In genomic region chr17:13576661-13577526, GRCh38 we compare ENCODE assay signal across 1 cellular context.
TF ChIP-seq lines count a peak whose summit lies in the region.

No MANE protein-coding gene starts in this region.

TF ChIP-seq in SK-N-SH treated with all-trans-retinoic acid at 6 μM for 48 hours, 23 proteins besides CTCF, POLR2A, EP300 and RAD21 (continued from another document):
- no peak for TF ChIP-seq PATZ1 (CRISPR knock-in tag; IDR thresholded peaks at IDR 0.05; ENCODE audit: borderline replicate concordance)
- TF ChIP-seq TCF4 (CRISPR knock-in tag; IDR thresholded peaks at IDR 0.05; ENCODE audit: borderline replicate concordance) = no peak
- no peak for TF ChIP-seq TOX (CRISPR knock-in tag; IDR thresholded peaks at IDR 0.05; ENCODE audit: borderline replicate concordance)
- no peak for TF ChIP-seq POU6F1 (CRISPR knock-in tag; IDR thresholded peaks at IDR 0.05; ENCODE audit: borderline replicate concordance, low read depth)
- no peak for TF ChIP-seq BACH2 (CRISPR knock-in tag; IDR thresholded peaks at IDR 0.05; ENCODE audit: borderline replicate concordance)
- TF ChIP-seq CSRNP3 (CRISPR knock-in tag; IDR thresholded peaks at IDR 0.05) = no peak
- TF ChIP-seq ZC3H10 (CRISPR knock-in tag; IDR thresholded peaks at IDR 0.05) = no peak
TF ChIP-seq in SK-N-SH treated with all-trans-retinoic acid at 6 μM for 48 hours: peak in this region for 0.
